22 cellular contexts compared by ENCODE assay signal in genomic region chr9:106616026-106616425, GRCh38.
"Had no signal": no experiment of that assay in that cellular context is flagged by ENCODE, and none has a peak within 500 bp of the region (broad histone marks: within the 10 kb centered on the region; RNA-seq: fewer than 3 reads in every experiment).

No MANE protein-coding gene starts in this region.

- DNase-seq: activated CD4-positive, alpha-beta memory T cell treated with anti-CD3 and anti-CD28 coated beads for 36 hours; activated CD4-positive, alpha-beta T cell treated with anti-CD3 and anti-CD28 coated beads for 48 hours; activated CD8-positive, alpha-beta memory T cell treated with anti-CD3 and anti-CD28 coated beads, Interleukin-2, amount 50 U/mL, for 4 hours; activated naive CD8-positive, alpha-beta T cell treated with anti-CD3 and anti-CD28 coated beads, Interleukin-2, amount 50 U/mL, for 24 hours; activated T-cell treated with anti-CD3 and anti-CD28 coated beads, Interleukin-2, amount 50 U/mL, for 1 hour; dermis blood vessel endothelial cell; effector CD4-positive, alpha-beta T cell; gastrocnemius medialis; glutamatergic neuron; left cardiac atrium; mammary epithelial cell; midbrain; naive thymus-derived CD4-positive, alpha-beta T cell; pancreas; psoas muscle; right cardiac atrium; spleen; stimulated activated naive CD4-positive, alpha-beta T cell; SW 1271; T1000; WERI-Rb-1 had no signal

- ATAC-seq: activated CD4-positive, CD25-positive, alpha-beta regulatory T cell treated with anti-CD3 and anti-CD28 coated beads, Interleukin-2, amount 50 U/mL, for 24 hours; activated naive CD8-positive, alpha-beta T cell treated with anti-CD3 and anti-CD28 coated beads, Interleukin-2, amount 50 U/mL, for 24 hours; gastrocnemius medialis; left cardiac atrium; naive thymus-derived CD4-positive, alpha-beta T cell; pancreas; psoas muscle; right cardiac atrium had no signal
